In genomic region chr3:30236011-30236410, GRCh38 we compare ENCODE assay signal across 8 cellular contexts.
"Had no signal": no experiment of that assay in that cellular context is flagged by ENCODE, and none has a peak within 500 bp of the region (broad histone marks: within the 10 kb centered on the region; RNA-seq: fewer than 3 reads in every experiment).

No MANE protein-coding gene starts in this region.

- DNase-seq: GM23248, GOT3, H7, H9, HCEC 1CT, HFFc6 had no signal

- H3K4me3 ChIP-seq: GM23248, GM23338, HAP-1 had no signal

- H3K4me2 ChIP-seq: GM23338 had no signal

- H3K9ac ChIP-seq: GM23248 had no signal

- ATAC-seq: GM23338 had no signal

- H3K9me3 ChIP-seq: HAP-1 had no signal

- H3K27ac ChIP-seq: GM23248 had no signal

- H3K36me3 ChIP-seq: HAP-1 had no signal

- H2AFZ ChIP-seq: GM23248, GM23338 had no signal
